Comparison of ENCODE assay signal across 27 cellular contexts in the genomic region with DNA sequence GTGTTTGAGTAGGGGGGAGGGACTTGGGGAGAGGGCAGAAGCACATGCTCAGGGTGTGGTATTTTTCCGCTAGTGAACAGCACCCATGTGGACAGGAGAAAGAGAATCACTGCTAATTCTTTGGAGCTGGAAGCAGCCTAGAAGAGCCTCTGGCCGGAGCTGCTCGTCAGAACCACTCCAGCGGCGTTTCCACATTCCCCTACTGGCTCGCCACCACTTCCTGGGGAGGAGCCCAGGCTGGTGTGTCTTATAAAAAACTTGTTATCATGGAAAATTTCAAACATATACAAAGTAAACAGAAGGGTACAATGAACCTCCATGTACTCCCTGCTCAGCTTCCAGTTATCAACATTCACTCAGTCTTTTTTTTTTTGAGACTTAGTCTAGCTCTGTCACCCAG. TPM values are rescaled to one million over a fixed set of nuclear protein-coding genes. Genes with fewer than 3 reads are reported as not detected.
A peak's percentile ranks its signal among the peaks of the same experiment; 100 is the strongest.
DNase-seq lines count a peak whose midpoint lies in the region; ATAC-seq and TF ChIP-seq lines count a peak whose summit lies in the region.
"Had no signal": no experiment of that assay in that cellular context is flagged by ENCODE, and none has a peak within 500 bp of the region (broad histone marks: within the 10 kb centered on the region; RNA-seq: fewer than 3 reads in every experiment).

No MANE protein-coding gene starts in this region.

- POLR2A ChIA-PET in SK-N-SH (lab: Yijun Ruan, JAX) = interaction anchor here (0.7 kb wide), 1 partner anchor 306 kb away, joined by 5 read pairs; no protein-coding TSS in a partner anchor

- peaks cover 74% of the 10 kb centered on the region for H3K27me3 Mint-ChIP-seq in activated naive CD8-positive, alpha-beta T cell treated with anti-CD3 and anti-CD28 coated beads, Interleukin-2, amount 50 U/mL, for 24 hours

- H3K9me2 ChIP-seq in SK-N-SH = no peaks in the 10 kb centered on the region

- TF ChIP-seq RAD21 in SK-N-SH (IDR thresholded peaks at IDR 0.05; ENCODE audit: low read length) = no peak

- ATAC-seq in SK-N-SH treated with all-trans-retinoic acid at 6 μM for 48 hours = peak; percentile 8; the same call in 1 of the 3 replicates
- peak; percentile 9 for ATAC-seq in left lung
- ATAC-seq in upper lobe of right lung = no peak
- no peak for ATAC-seq in activated naive CD8-positive, alpha-beta T cell treated with anti-CD3 and anti-CD28 coated beads, Interleukin-2, amount 50 U/mL, for 24 hours
- ATAC-seq in HG02759 (IDR thresholded peaks at IDR 0.05; ENCODE audit: unreplicated experiment) = no peak
- ATAC-seq: activated CD8-positive, alpha-beta memory T cell treated with anti-CD3 and anti-CD28 coated beads, Interleukin-2, amount 10 ng/mL, durations not matched to agents 7 days and 5 days; Panc1; sciatic nerve had no signal

- H3K4me3 Mint-ChIP-seq in activated naive CD8-positive, alpha-beta T cell treated with anti-CD3 and anti-CD28 coated beads, Interleukin-2, amount 50 U/mL, for 24 hours = no peak overlapping the region
- H3K4me3 Mint-ChIP-seq: activated CD8-positive, alpha-beta memory T cell treated with anti-CD3 and anti-CD28 coated beads, Interleukin-2, amount 10 ng/mL, durations not matched to agents 7 days and 5 days; neural progenitor cell had no signal

- peaks cover 49% of the 10 kb centered on the region for H3K27me3 ChIP-seq in SK-N-SH (ENCODE audit: insufficient read depth)
- peaks cover 16 to 100% of the 10 kb centered on the region in 2 donors for H3K27me3 ChIP-seq in left lung
- H3K27me3 ChIP-seq in upper lobe of right lung = peaks cover 69% of the 10 kb centered on the region

- H3K4me1 Mint-ChIP-seq in activated naive CD8-positive, alpha-beta T cell treated with anti-CD3 and anti-CD28 coated beads, Interleukin-2, amount 50 U/mL, for 24 hours = peaks cover 10% of the 10 kb centered on the region

- H3K9me3 Mint-ChIP-seq in activated naive CD8-positive, alpha-beta T cell treated with anti-CD3 and anti-CD28 coated beads, Interleukin-2, amount 50 U/mL, for 24 hours = no peaks in the 10 kb centered on the region
- H3K9me3 Mint-ChIP-seq: CD8-positive, alpha-beta memory T cell; neural progenitor cell had no signal

- no peak overlapping the region for H3K27ac Mint-ChIP-seq in activated naive CD8-positive, alpha-beta T cell treated with anti-CD3 and anti-CD28 coated beads, Interleukin-2, amount 50 U/mL, for 24 hours
- H3K27ac Mint-ChIP-seq: activated CD8-positive, alpha-beta memory T cell treated with anti-CD3 and anti-CD28 coated beads, Interleukin-2, amount 10 ng/mL, durations not matched to agents 7 days and 5 days; CD8-positive, alpha-beta memory T cell; neural progenitor cell; progenitor cell of endocrine pancreas had no signal

- no peak overlapping the region for H3K4me3 ChIP-seq in SK-N-SH (ENCODE audit: low read depth in 2 of 2, low read length in 1 of 2)
- no peak overlapping the region for H3K4me3 ChIP-seq in left lung
- no peak overlapping the region for H3K4me3 ChIP-seq in upper lobe of right lung
- H3K4me3 ChIP-seq: neural progenitor cell had no signal

- CTCF ChIA-PET in SK-N-SH (lab: Yijun Ruan, JAX) = interaction anchor here (0.9 to 5.6 kb wide), 7 partner anchors 13 to 636 kb away, joined by 3 to 89 read pairs (median 6); no protein-coding TSS in a partner anchor

- no peaks in the 10 kb centered on the region for H3K36me3 Mint-ChIP-seq in activated naive CD8-positive, alpha-beta T cell treated with anti-CD3 and anti-CD28 coated beads, Interleukin-2, amount 50 U/mL, for 24 hours (ENCODE audit: low read depth)
- H3K36me3 Mint-ChIP-seq: activated CD8-positive, alpha-beta memory T cell treated with anti-CD3 and anti-CD28 coated beads, Interleukin-2, amount 10 ng/mL, durations not matched to agents 7 days and 5 days; CD8-positive, alpha-beta memory T cell; neural progenitor cell had no signal

- H3F3A ChIP-seq in SK-N-SH (replicated peaks; ENCODE audit: insufficient read depth) = no peaks in the 10 kb centered on the region

- 49% methylated on average over 6 of the region's 6 CpGs for WGBS in SK-N-SH (ENCODE audit: low lambda C conversion rate)

- H3K36me3 ChIP-seq in SK-N-SH (replicated peaks in 1 of 2; ENCODE audit: control insufficient read depth in 1 of 2, insufficient read depth in 2 of 2, low read length in 1 of 2) (no peaks in the 10 kb centered on the region), left lung (no peaks in the 10 kb centered on the region), upper lobe of right lung (no peaks in the 10 kb centered on the region)
- H3K36me3 ChIP-seq: neural progenitor cell had no signal

- H3K27ac ChIP-seq in SK-N-SH (ENCODE audit: low read depth in 2 of 2, low read length in 1 of 2) (no peak overlapping the region), left lung (no peak overlapping the region), upper lobe of right lung (no peak overlapping the region)
- H3K27ac ChIP-seq: epithelial cell of prostate, neural progenitor cell had no signal

- H3K79me2 ChIP-seq in SK-N-SH (ENCODE audit: insufficient read depth) = no peaks in the 10 kb centered on the region

- H2AFZ ChIP-seq in SK-N-SH (ENCODE audit: low read depth) = no peak overlapping the region
- H2AFZ ChIP-seq: neural progenitor cell had no signal

- no peaks in the 10 kb centered on the region for H4K20me1 ChIP-seq in SK-N-SH (ENCODE audit: insufficient read depth)

- no peak overlapping the region for H3K4me2 ChIP-seq in SK-N-SH
- H3K4me2 ChIP-seq: neural progenitor cell had no signal

- no peak for DNase-seq in SK-N-SH
- DNase-seq in UCSD-AML1 (lab: John Stamatoyannopoulos, UW; ENCODE audit: unreplicated experiment) = peak; percentile 42
- DNase-seq in left lung = no peak
- peak; percentile 65 for DNase-seq in upper lobe of right lung
- DNase-seq in activated naive CD8-positive, alpha-beta T cell treated with anti-CD3 and anti-CD28 coated beads, Interleukin-2, amount 50 U/mL, for 24 hours = no peak
- DNase-seq in GF-D8 (lab: John Stamatoyannopoulos, UW) = no peak
- DNase-seq: 8988T; activated CD4-positive, CD25-positive, alpha-beta regulatory T cell; activated CD8-positive, alpha-beta memory T cell treated with anti-CD3 and anti-CD28 coated beads, Interleukin-2, amount 10 ng/mL, durations not matched to agents 7 days and 5 days; activated naive CD4-positive, alpha-beta T cell treated with Interleukin-2 at 50 U/mL for 16 hours; activated T-cell treated with anti-CD3 and anti-CD28 coated beads, Interleukin-2, amount 50 U/mL, for 48 hours; AML-193; CD8-positive, alpha-beta memory T cell; effector CD8-positive, alpha-beta T cell; head of caudate nucleus; NCI-H1092; NCI-H187; NCI-H526; stimulated activated naive CD4-positive, alpha-beta T cell treated with Interleukin-2 at 50 U/mL for 16 hours had no signal

- no peak for TF ChIP-seq EP300 in SK-N-SH (IDR thresholded peaks at IDR 0.05; ENCODE audit: borderline replicate concordance in 1 of 2, low read depth in 1 of 2, low read length in 1 of 2)

- intact Hi-C loops in left lung (cut with DNase I) (no loop called here), upper lobe of right lung (cut with DNase I) (no loop called here)

- TF ChIP-seq CTCF in SK-N-SH (IDR thresholded peaks at IDR 0.05) (no peak), left lung (IDR thresholded peaks at IDR 0.05) (no peak), upper lobe of right lung (IDR thresholded peaks at IDR 0.05) (no peak)

- H3K9ac ChIP-seq in SK-N-SH = no peak overlapping the region
- H3K9ac ChIP-seq: neural progenitor cell had no signal

- H3K4me1 ChIP-seq in SK-N-SH (ENCODE audit: control insufficient read depth in 1 of 2, insufficient read depth in 2 of 2, low read depth in 1 of 2, low read length in 1 of 2) (peaks cover 0 to 7% of the 10 kb centered on the region in 2 experiments; a peak in 1 of 4 replicates), left lung (peaks cover 3 to 13% of the 10 kb centered on the region in 2 donors), upper lobe of right lung (peaks cover 17% of the 10 kb centered on the region)

- no peaks in the 10 kb centered on the region for H3K9me3 ChIP-seq in SK-N-SH
- no peaks in the 10 kb centered on the region for H3K9me3 ChIP-seq in left lung
- H3K9me3 ChIP-seq in upper lobe of right lung = no peaks in the 10 kb centered on the region

TF ChIP-seq in SK-N-SH treated with all-trans-retinoic acid at 6 μM for 48 hours, 23 proteins besides CTCF, POLR2A, EP300 and RAD21 (continues in another document):
- no peak for TF ChIP-seq RARB (CRISPR knock-in tag; IDR thresholded peaks at IDR 0.05)
- TF ChIP-seq BACH2 (CRISPR knock-in tag; IDR thresholded peaks at IDR 0.05; ENCODE audit: borderline replicate concordance) = no peak

TF ChIP-seq in SK-N-SH, 30 proteins besides CTCF, POLR2A, EP300 and RAD21:
- TF ChIP-seq ELF1 (IDR thresholded peaks at IDR 0.05) = no peak
- no peak for TF ChIP-seq JUND (IDR thresholded peaks at IDR 0.05)
- TF ChIP-seq GABPA (IDR thresholded peaks at IDR 0.05; ENCODE audit: low read depth) = no peak

RNA-seq across cellular contexts. Expression of a gene that starts 26.7 kb away (rescaled TPM):
- not detected in 2 replicates for polyA plus RNA-seq in SK-N-SH (2012; rRNA removed)
- 0.03 TPM in 1 of 2 replicates, not detected in the other for polyA plus RNA-seq in SK-N-SH (2012; cell fraction: cytosol; rRNA removed)
- not detected in 2 replicates for polyA plus RNA-seq in SK-N-SH (2012; cell fraction: nucleus; rRNA removed)
- total RNA-seq in left lung (not detected), upper lobe of right lung (not detected)
- total RNA-seq: activated CD8-positive, alpha-beta memory T cell treated with anti-CD3 and anti-CD28 coated beads, Interleukin-2, amount 10 ng/mL, durations not matched to agents 7 days and 5 days; bronchial epithelial cell; CD8-positive, alpha-beta memory T cell; progenitor cell of endocrine pancreas; sciatic nerve had no signal
- polyA plus RNA-seq: CD8-positive, alpha-beta memory T cell had no signal

Comparison
In these comparisons a context has a peak if more than half of its experiments do, and no peak if none do; other contexts are left out.
1. ATAC-seq: peak in SK-N-SH treated with all-trans-retinoic acid at 6 μM for 48 hours (single experiment) and left lung (single experiment); none in upper lobe of right lung (single experiment), activated naive CD8-positive, alpha-beta T cell treated with anti-CD3 and anti-CD28 coated beads, Interleukin-2, amount 50 U/mL, for 24 hours (single experiment) and HG02759 (single experiment).
2. DNase-seq: peak in UCSD-AML1 (single experiment) and upper lobe of right lung (single experiment); none in SK-N-SH (single experiment), left lung (0 of 2), activated naive CD8-positive, alpha-beta T cell treated with anti-CD3 and anti-CD28 coated beads, Interleukin-2, amount 50 U/mL, for 24 hours (single experiment) and GF-D8 (single experiment).